Comparison of ENCODE assay signal across 15 cellular contexts in the genomic region with DNA sequence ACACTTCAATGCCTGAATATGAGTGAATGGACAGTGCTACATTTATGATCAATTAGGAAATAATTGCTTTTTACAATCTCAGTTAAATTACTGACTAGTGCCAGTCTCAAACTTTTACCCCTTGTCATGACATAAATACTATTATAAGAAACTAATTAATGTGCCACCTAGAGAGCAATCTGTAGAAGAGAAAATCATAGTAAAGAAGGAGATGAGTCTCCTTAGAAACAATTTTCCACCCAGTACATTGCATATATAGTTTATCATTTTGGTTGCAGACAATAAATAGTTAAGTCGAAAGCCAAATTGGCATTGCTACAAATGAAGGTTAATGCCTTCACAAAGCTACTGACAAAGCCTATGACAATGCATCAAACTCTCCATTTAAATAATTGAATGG.
"Had no signal": no experiment of that assay in that cellular context is flagged by ENCODE, and none has a peak within 500 bp of the region (broad histone marks: within the 10 kb centered on the region; RNA-seq: fewer than 3 reads in every experiment).

No MANE protein-coding gene starts in this region.

- H3K4me3 Mint-ChIP-seq: activated naive CD8-positive, alpha-beta T cell treated with anti-CD3 and anti-CD28 coated beads for 36 hours; activated T-cell treated with anti-CD3 and anti-CD28 coated beads, Interleukin-2, amount 50 U/mL, for 4 hours; nephron had no signal

- H3K27me3 ChIP-seq: breast epithelium, gastroesophageal sphincter, left lung, stomach, uterus had no signal

- ATAC-seq: activated T-cell treated with anti-CD3 and anti-CD28 coated beads, Interleukin-2, amount 50 U/mL, for 4 hours; gastroesophageal sphincter; left lung had no signal

- H3K27ac Mint-ChIP-seq: activated naive CD8-positive, alpha-beta T cell treated with anti-CD3 and anti-CD28 coated beads for 36 hours; nephron had no signal

- DNase-seq: activated CD4-positive, alpha-beta T cell treated with anti-CD3 and anti-CD28 coated beads, Interleukin-2, amount 50 U/mL, for 48 hours; activated CD4-positive, CD25-positive, alpha-beta regulatory T cell treated with anti-CD3 and anti-CD28 coated beads, Interleukin-2, amount 50 U/mL, for 72 hours; activated gamma-delta T cell treated with Interleukin-2 at 50 U/mL for 16 hours; activated naive CD8-positive, alpha-beta T cell treated with anti-CD3 and anti-CD28 coated beads for 36 hours; activated T-cell treated with anti-CD3 and anti-CD28 coated beads, Interleukin-2, amount 50 U/mL, for 4 hours; anterior cingulate cortex; left lung; stimulated activated CD4-positive, alpha-beta T cell treated with anti-CD3 and anti-CD28 coated beads, Interleukin-15, amount 100 ng/mL, for 24 hours; stimulated activated CD4-positive, alpha-beta T cell treated with anti-CD3 and anti-CD28 coated beads, Interleukin-4, amount 100 ng/mL, for 4 hours; stomach; uterus had no signal

- H3K4me3 ChIP-seq: breast epithelium, gastroesophageal sphincter, left lung, stomach, thoracic aorta, uterus had no signal

- H3K9me3 Mint-ChIP-seq: activated naive CD8-positive, alpha-beta T cell treated with anti-CD3 and anti-CD28 coated beads for 36 hours; nephron had no signal

- H3K9me3 ChIP-seq: breast epithelium, gastroesophageal sphincter, left lung, stomach, thoracic aorta, uterus had no signal

- H3K27ac ChIP-seq: breast epithelium, gastroesophageal sphincter, left lung, stomach, thoracic aorta, uterus had no signal

- H3K4me1 Mint-ChIP-seq: activated naive CD8-positive, alpha-beta T cell treated with anti-CD3 and anti-CD28 coated beads for 36 hours; nephron had no signal

- H3K36me3 ChIP-seq: breast epithelium, gastroesophageal sphincter, left lung, stomach, thoracic aorta, uterus had no signal

- H3K27me3 Mint-ChIP-seq: activated naive CD8-positive, alpha-beta T cell treated with anti-CD3 and anti-CD28 coated beads for 36 hours had no signal

- H3K36me3 Mint-ChIP-seq: activated naive CD8-positive, alpha-beta T cell treated with anti-CD3 and anti-CD28 coated beads for 36 hours had no signal

- H3K4me1 ChIP-seq: breast epithelium, gastroesophageal sphincter, left lung, stomach, uterus had no signal
